ENCODE assay signal across 27 cellular contexts in the genomic region with DNA sequence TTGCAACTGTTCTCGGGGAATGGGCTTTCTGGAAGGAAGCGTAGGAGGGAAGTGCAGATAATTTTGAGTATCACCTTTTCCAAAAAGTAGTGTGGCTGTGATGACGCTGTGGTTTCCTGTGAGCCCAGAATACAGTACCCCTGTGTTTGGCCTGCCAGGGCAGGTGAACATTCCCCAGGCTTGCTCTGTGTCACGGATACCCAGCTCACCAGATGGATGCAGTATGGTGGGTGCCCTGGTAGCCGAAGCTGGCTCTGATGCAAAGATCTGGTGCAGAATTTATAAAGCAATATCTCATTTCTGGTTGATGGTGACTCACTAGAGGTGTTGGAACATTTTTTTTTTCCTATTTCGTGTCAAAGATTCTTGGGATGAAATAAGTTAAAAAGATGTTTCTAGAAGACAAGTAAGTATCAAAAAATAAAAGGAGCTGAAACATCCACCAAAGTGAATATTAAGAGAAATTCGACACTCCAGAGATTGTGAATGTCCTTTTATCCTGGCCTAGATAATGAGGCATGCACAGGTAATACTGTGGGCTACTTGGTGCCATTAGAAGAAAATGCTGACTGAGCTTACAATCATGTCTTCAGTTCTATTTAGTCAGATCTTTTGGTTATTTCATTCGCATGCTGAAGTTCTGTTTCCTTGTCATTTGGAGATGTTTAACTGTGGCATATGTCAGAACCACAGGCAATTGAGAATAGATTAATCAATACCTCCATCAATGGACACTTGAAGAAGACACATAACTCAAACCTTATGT.
"Had no signal": no experiment of that assay in that cellular context is flagged by ENCODE, and none has a peak within 500 bp of the region (broad histone marks: within the 10 kb centered on the region; RNA-seq: fewer than 3 reads in every experiment).

No MANE protein-coding gene starts in this region.

- DNase-seq: activated CD4-positive, alpha-beta memory T cell treated with anti-CD3 and anti-CD28 coated beads, Interleukin-2, amount 10 ng/mL, durations not matched to agents 7 days and 5 days; activated CD4-positive, alpha-beta T cell treated with anti-CD3 and anti-CD28 coated beads for 36 hours; activated CD4-positive, alpha-beta T cell treated with anti-CD3 and anti-CD28 coated beads, Interleukin-2, amount 50 U/mL, for 1 hour; activated CD8-positive, alpha-beta memory T cell treated with anti-CD3 and anti-CD28 coated beads, Interleukin-2, amount 50 U/mL, for 4 hours; activated effector memory CD4-positive, alpha-beta T cell treated with Interleukin-2 at 50 U/mL for 16 hours; activated naive CD4-positive, alpha-beta T cell; activated T-cell treated with anti-CD3 and anti-CD28 coated beads, Interleukin-2, amount 50 U/mL, for 1 hour; Karpas-422; MM.1S; NCI-H1105; NCI-H1436; NCI-H187; NCI-H2081 treated with DMSO at 0.1 percent for 48 hours; NCI-H510A treated with DMSO at 0.1 percent for 48 hours; NCI-H69; NK-92 treated with Interleukin-12 subunit alpha and Interleukin-12 subunit beta, amount 100 ng/mL, for 24 hours; OCI-M1; Right ventricle myocardium superior; SK-N-SH; T-helper 1 cell had no signal

- H3K9me2 ChIP-seq: SK-N-SH had no signal

- H3K27me3 Mint-ChIP-seq: activated naive CD4-positive, alpha-beta T cell treated with anti-CD3 and anti-CD28 coated beads, Interleukin-2, amount 50 U/mL, for 24 hours had no signal

- H3K4me1 Mint-ChIP-seq: activated naive CD4-positive, alpha-beta T cell treated with anti-CD3 and anti-CD28 coated beads, Interleukin-2, amount 50 U/mL, for 24 hours had no signal

- H3K27ac ChIP-seq: brain microvascular endothelial cell, cardiac muscle cell, Peyer's patch, RWPE1, SJCRH30, VCaP had no signal

- ATAC-seq: activated CD4-positive, alpha-beta T cell treated with anti-CD3 and anti-CD28 coated beads for 36 hours had no signal

- H3K9me3 Mint-ChIP-seq: activated CD4-positive, alpha-beta memory T cell treated with anti-CD3 and anti-CD28 coated beads, Interleukin-2, amount 10 ng/mL, durations not matched to agents 7 days and 5 days; activated naive CD4-positive, alpha-beta T cell treated with anti-CD3 and anti-CD28 coated beads, Interleukin-2, amount 50 U/mL, for 24 hours had no signal

- H3K27ac Mint-ChIP-seq: activated CD4-positive, alpha-beta memory T cell treated with anti-CD3 and anti-CD28 coated beads, Interleukin-2, amount 10 ng/mL, durations not matched to agents 7 days and 5 days; activated CD4-positive, alpha-beta T cell treated with anti-CD3 and anti-CD28 coated beads for 36 hours; activated naive CD4-positive, alpha-beta T cell treated with anti-CD3 and anti-CD28 coated beads, Interleukin-2, amount 50 U/mL, for 24 hours had no signal

- H3K36me3 Mint-ChIP-seq: activated naive CD4-positive, alpha-beta T cell treated with anti-CD3 and anti-CD28 coated beads, Interleukin-2, amount 50 U/mL, for 24 hours had no signal

- H3K9me3 ChIP-seq: Peyer's patch, SJCRH30, SK-N-SH had no signal

- H3K4me3 ChIP-seq: cardiac muscle cell, Peyer's patch, SJCRH30 had no signal

- H3K4me2 ChIP-seq: SK-N-SH had no signal

- H3K36me3 ChIP-seq: brain microvascular endothelial cell, cardiac muscle cell, Peyer's patch, SJCRH30 had no signal

- H3K4me3 Mint-ChIP-seq: activated CD4-positive, alpha-beta memory T cell treated with anti-CD3 and anti-CD28 coated beads, Interleukin-2, amount 10 ng/mL, durations not matched to agents 7 days and 5 days; activated CD4-positive, alpha-beta T cell treated with anti-CD3 and anti-CD28 coated beads for 36 hours; activated naive CD4-positive, alpha-beta T cell treated with anti-CD3 and anti-CD28 coated beads, Interleukin-2, amount 50 U/mL, for 24 hours had no signal

- H3K27me3 ChIP-seq: brain microvascular endothelial cell, cardiac muscle cell, Peyer's patch, SJCRH30 had no signal

- H3K9ac ChIP-seq: SK-N-SH had no signal
